17 cellular contexts compared by ENCODE assay signal in genomic region chr10:132192076-132192975, GRCh38. TPM values are rescaled to one million over a fixed set of nuclear protein-coding genes. Genes with fewer than 3 reads are reported as not detected.
DNase-seq lines count a peak whose midpoint lies in the region; ATAC-seq, FAIRE-seq and TF ChIP-seq lines count a peak whose summit lies in the region.
"Had no signal": no experiment of that assay in that cellular context is flagged by ENCODE, and none has a peak within 500 bp of the region (broad histone marks: within the 10 kb centered on the region; RNA-seq: fewer than 3 reads in every experiment).

No MANE protein-coding gene starts in this region.

- no peaks in the 10 kb centered on the region for H3K9me3 ChIP-seq in right cardiac atrium (ENCODE audit: control insufficient read depth, low read length)
- H3K9me3 ChIP-seq in aorta (ENCODE audit: control insufficient read depth, low read length) = no peaks in the 10 kb centered on the region
- H3K9me3 ChIP-seq: SJCRH30 had no signal

- no peaks in the 10 kb centered on the region for H3K36me3 ChIP-seq in aorta (ENCODE audit: control insufficient read depth in 1 of 2, insufficient read depth in 2 of 2, low read length in 1 of 2)
- H3K36me3 ChIP-seq: SJCRH30 had no signal

- ATAC-seq in right cardiac atrium (no peak), aorta (ENCODE audit: low FRiP score) (no peak), GM21723 (IDR thresholded peaks at IDR 0.05; ENCODE audit: unreplicated experiment) (no peak)

- 83% methylated on average over 28 of the region's 28 CpGs for WGBS in right cardiac atrium
- 88 to 93% methylated on average over 28 of the region's 28 CpGs for WGBS in aorta, 2 donors

- intact Hi-C loops in right cardiac atrium (cut with DNase I) (no loop called here), aorta (cut with DNase I) (no loop called here)

- H3K27ac ChIP-seq in right cardiac atrium (ENCODE audit: low read length) (peak overlapping the region; percentile 3), aorta (ENCODE audit: low read depth in 1 of 2, low read length in 2 of 2) (no peak overlapping the region)
- H3K27ac ChIP-seq: 22Rv1, KMS-11, SJCRH30 had no signal

- FAIRE-seq in H54 (lab: Jason Lieb, UNC) = no peak
- no peak for FAIRE-seq in GM19239 (lab: Jason Lieb, UNC)
- FAIRE-seq: RCC 7860 had no signal

- H3K4me1 Mint-ChIP-seq in chondrocyte (ENCODE audit: low read depth) = peaks cover 14% of the 10 kb centered on the region

- H3K4me1 ChIP-seq in right cardiac atrium (ENCODE audit: control insufficient read depth, insufficient read depth, low read length) (no peaks in the 10 kb centered on the region), aorta (ENCODE audit: control insufficient read depth in 1 of 2, insufficient read depth in 2 of 2, low read length in 2 of 2) (no peaks in the 10 kb centered on the region)
- H3K4me1 ChIP-seq: SJCRH30 had no signal

- H3K27ac Mint-ChIP-seq in chondrocyte (ENCODE audit: unreplicated experiment) = no peak overlapping the region
- H3K27ac Mint-ChIP-seq: H9 had no signal

- TF ChIP-seq CTCF in chondrocyte (IDR thresholded peaks at IDR 0.05) = no peak

- no peaks in the 10 kb centered on the region for H3K27me3 ChIP-seq in right cardiac atrium (ENCODE audit: control insufficient read depth, insufficient read depth)
- no peaks in the 10 kb centered on the region for H3K27me3 ChIP-seq in aorta (ENCODE audit: control insufficient read depth in 1 of 2, insufficient read depth in 2 of 2, low read length in 1 of 2)
- H3K27me3 ChIP-seq: SJCRH30 had no signal

- peaks cover 13% of the 10 kb centered on the region for H3K36me3 Mint-ChIP-seq in chondrocyte (ENCODE audit: low read depth)

- DNase-seq in NCI-H1436 treated with DMSO at 0.1 percent for 48 hours (lab: John Stamatoyannopoulos, UW) (peak; percentile 13), NCI-H1436 (lab: John Stamatoyannopoulos, UW) (no peak), chondrocyte (ENCODE audit: low spot score) (peak; percentile 89), right cardiac atrium (peak; percentile 8 to 40 (median 24)), aorta (peak; percentile 27 to 62), H54 (ENCODE audit: insufficient read length, low spot score) (no peak), GM19239 (ENCODE audit: insufficient read length, low spot score) (no peak)
- DNase-seq: DMS 273 treated with DMSO at 0.1 percent for 48 hours, H9, NCI-H1092 treated with DMSO at 0.1 percent for 48 hours, NCI-H1930, NCI-H510A treated with DMSO at 0.1 percent for 48 hours had no signal

- H3K4me3 Mint-ChIP-seq in chondrocyte (ENCODE audit: unreplicated experiment) = no peak overlapping the region
- H3K4me3 Mint-ChIP-seq: H9 had no signal

- no peaks in the 10 kb centered on the region for H3K27me3 Mint-ChIP-seq in chondrocyte (ENCODE audit: low read depth)

- no peaks in the 10 kb centered on the region for H3K9me3 Mint-ChIP-seq in chondrocyte (ENCODE audit: low read depth)

- no peak overlapping the region for H3K4me3 ChIP-seq in right cardiac atrium (ENCODE audit: low read length)
- no peak overlapping the region for H3K4me3 ChIP-seq in aorta (ENCODE audit: low read length in 2 of 2)
- H3K4me3 ChIP-seq: SJCRH30 had no signal

- no peak for TF ChIP-seq POLR2A in H54 (IDR thresholded peaks at IDR 0.05; ENCODE audit: low read depth, low read length)

RNA-seq across cellular contexts. Expression of gene DPYSL4, which starts 5.6 kb away (rescaled TPM):
- total RNA-seq in chondrocyte = 19.9 to 37.6 TPM (median 35.2 TPM) in 3 replicates
- total RNA-seq in right cardiac atrium = 10 to 100 TPM in 1 of 4 donors, 1 to 10 TPM in 3; 1.9 to 13.8 (median 5.6) TPM
- polyA plus RNA-seq in right cardiac atrium = 11.0 TPM
- 1 to 10 TPM in 1 of 2 donors, under 1 TPM in 1; 0.84 to 1.4 TPM for total RNA-seq in aorta
- polyA plus RNA-seq in aorta = under 1 TPM in 1 of 2 donors, not detected in 1; 0.95 TPM
- total RNA-seq: SJCRH30 had no signal

Comparison
In these comparisons a context has a peak if more than half of its experiments do, and no peak if none do; other contexts are left out.
1. DNase-seq: peak in NCI-H1436 treated with DMSO at 0.1 percent for 48 hours (single experiment), chondrocyte (single experiment), right cardiac atrium (3 of 3) and aorta (2 of 2); none in NCI-H1436 (single experiment), H54 (single experiment) and GM19239 (single experiment).